Comparison of ENCODE assay signal across 9 cellular contexts in genomic region chr14:54253195-54253947, GRCh38.
DNase-seq lines count a peak whose midpoint lies in the region; ATAC-seq and TF ChIP-seq lines count a peak whose summit lies in the region.
"Had no signal": no experiment of that assay in that cellular context is flagged by ENCODE, and none has a peak within 500 bp of the region (broad histone marks: within the 10 kb centered on the region; RNA-seq: fewer than 3 reads in every experiment).

No MANE protein-coding gene starts in this region.

- intact Hi-C loops in CD14-positive monocyte (cut with micrococcal nuclease) = no loop called here

- TF ChIP-seq CTCF in CD14-positive monocyte (IDR thresholded peaks at IDR 0.05) = no peak

- peaks cover 0 to 9% (median 1%) of the 10 kb centered on the region in 7 donors for H3K9me3 Mint-ChIP-seq in CD14-positive monocyte
- H3K9me3 Mint-ChIP-seq: brain had no signal

- ATAC-seq in GM18502 (IDR thresholded peaks at IDR 0.05; ENCODE audit: poor library complexity, unreplicated experiment) = peak; percentile 93
- ATAC-seq in HG02870 (IDR thresholded peaks at IDR 0.05; ENCODE audit: unreplicated experiment) = peak; percentile 89

- H3K27ac Mint-ChIP-seq in CD14-positive monocyte = no peak overlapping the region
- H3K27ac Mint-ChIP-seq: brain, type B pancreatic cell had no signal

- H3K36me3 Mint-ChIP-seq in CD14-positive monocyte = no peaks in the 10 kb centered on the region
- H3K36me3 Mint-ChIP-seq: brain, type B pancreatic cell had no signal

- H3K4me1 Mint-ChIP-seq in CD14-positive monocyte = no peaks in the 10 kb centered on the region

- peaks cover 3 to 6% (median 4%) of the 10 kb centered on the region in 3 donors for H3K27me3 Mint-ChIP-seq in CD14-positive monocyte (ENCODE audit: low read depth in 3 of 3)

- no peak overlapping the region for H3K4me3 Mint-ChIP-seq in CD14-positive monocyte
- H3K4me3 Mint-ChIP-seq: brain, type B pancreatic cell had no signal

- DNase-seq in amniotic epithelial cell (ENCODE audit: low read depth) = peak; percentile 80
- peak; percentile 98 for DNase-seq in renal cortical epithelial cell (ENCODE audit: low read depth)
- no peak for DNase-seq in CD14-positive monocyte (ENCODE audit: low spot score)
- DNase-seq in retina = no peak
- DNase-seq in NCI-H2081 treated with DMSO at 0.1 percent for 48 hours (lab: John Stamatoyannopoulos, UW) = no peak

Comparison
In these comparisons a context has a peak if more than half of its experiments do, and no peak if none do; other contexts are left out.
1. DNase-seq: peak in amniotic epithelial cell (single experiment) and renal cortical epithelial cell (single experiment); none in CD14-positive monocyte (single experiment), retina (single experiment) and NCI-H2081 treated with DMSO at 0.1 percent for 48 hours (single experiment).